In the genomic region with DNA sequence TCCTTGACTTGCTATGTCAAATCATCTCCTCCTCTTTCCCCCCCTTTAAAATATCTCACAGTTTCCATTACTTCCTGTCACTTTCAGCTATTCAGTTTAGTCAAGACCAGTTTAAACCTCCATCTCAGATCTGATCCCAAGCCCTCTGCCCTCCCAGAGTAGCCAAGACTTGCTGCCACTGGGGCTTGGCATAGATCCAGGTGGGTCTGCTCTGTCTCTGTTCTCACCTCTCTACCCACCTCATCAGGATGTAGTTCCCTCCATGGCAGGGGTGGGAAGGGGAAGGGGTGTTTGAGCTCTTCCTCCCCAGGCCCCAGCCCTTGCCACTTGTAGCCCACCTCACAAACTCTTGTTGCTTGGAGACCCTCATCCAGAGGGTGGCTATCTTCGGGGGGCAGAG, we compare ENCODE assay signal across 22 cellular contexts. TPM values are rescaled to one million over a fixed set of nuclear protein-coding genes. Genes with fewer than 3 reads are reported as not detected.
DNase-seq lines count a peak whose midpoint lies in the region; ATAC-seq and TF ChIP-seq lines count a peak whose summit lies in the region.
"Had no signal": no experiment of that assay in that cellular context is flagged by ENCODE, and none has a peak within 500 bp of the region (broad histone marks: within the 10 kb centered on the region; RNA-seq: fewer than 3 reads in every experiment).

No MANE protein-coding gene starts in this region.

- H3K4me3 ChIP-seq in ascending aorta (no peak overlapping the region), mesenchymal stem cell (ENCODE audit: insufficient read depth in 1 of 2, low read depth in 1 of 2, low read length in 2 of 2) (no peak overlapping the region), stomach smooth muscle (ENCODE audit: low read length in 2 of 2) (no peak overlapping the region), neural progenitor cell (no peak overlapping the region)

- peaks cover 0 to 5% of the 10 kb centered on the region in 2 donors for H3K9me3 ChIP-seq in ascending aorta
- H3K9me3 ChIP-seq in mesenchymal stem cell (ENCODE audit: control insufficient read depth, low read length) = peaks cover 5% of the 10 kb centered on the region
- H3K9me3 ChIP-seq in stomach smooth muscle (ENCODE audit: control insufficient read depth in 2 of 2, low read length in 2 of 2) = peaks cover 0 to 2% of the 10 kb centered on the region in 2 donors
- H3K9me3 ChIP-seq in neural progenitor cell (ENCODE audit: low read depth) = no peaks in the 10 kb centered on the region

- H3K27me3 ChIP-seq in ascending aorta (no peaks in the 10 kb centered on the region), mesenchymal stem cell (ENCODE audit: control insufficient read depth in 1 of 2, insufficient read depth in 1 of 2, low read length in 2 of 2) (no peaks in the 10 kb centered on the region), stomach smooth muscle (ENCODE audit: control insufficient read depth in 1 of 2, insufficient read depth in 2 of 2, low read length in 2 of 2) (no peaks in the 10 kb centered on the region), neural progenitor cell (no peaks in the 10 kb centered on the region)

- H3K27me3 Mint-ChIP-seq in Calu3 (ENCODE audit: unreplicated experiment) (no peaks in the 10 kb centered on the region), neural progenitor cell (ENCODE audit: insufficient read depth, low read depth) (peaks cover 2% of the 10 kb centered on the region)
- peaks cover 3% of the 10 kb centered on the region for H3K27me3 Mint-ChIP-seq in activated T-helper 17 cell treated with anti-CD3 and anti-CD28 coated beads, Interleukin-2, amount 50 U/mL, for 72 hours

- H3K9me3 Mint-ChIP-seq in Calu3 (ENCODE audit: low read depth, unreplicated experiment) = no peaks in the 10 kb centered on the region
- peaks cover 5% of the 10 kb centered on the region for H3K9me3 Mint-ChIP-seq in neural progenitor cell
- H3K9me3 Mint-ChIP-seq in activated T-helper 17 cell treated with anti-CD3 and anti-CD28 coated beads, Interleukin-2, amount 50 U/mL, for 72 hours = peaks cover under 1% of the 10 kb centered on the region
- H3K9me3 Mint-ChIP-seq: CD8-positive, alpha-beta T cell had no signal

- intact Hi-C loops in Calu3 (cut with micrococcal nuclease; ENCODE audit: unreplicated experiment) (no loop called here), ascending aorta (cut with DNase I) (no loop called here)

- no peaks in the 10 kb centered on the region for H3F3A ChIP-seq in neural progenitor cell (ENCODE audit: low read depth)

- H3K36me3 ChIP-seq in ascending aorta (no peaks in the 10 kb centered on the region), mesenchymal stem cell (ENCODE audit: control insufficient read depth in 1 of 2, insufficient read depth in 2 of 2, low read depth in 1 of 2, low read length in 2 of 2) (no peaks in the 10 kb centered on the region), stomach smooth muscle (ENCODE audit: control insufficient read depth in 2 of 2, insufficient read depth in 2 of 2, low read length in 2 of 2) (no peaks in the 10 kb centered on the region), neural progenitor cell (no peaks in the 10 kb centered on the region)

- no peak overlapping the region for H2AFZ ChIP-seq in mesenchymal stem cell (ENCODE audit: low read depth, low read length)
- no peak overlapping the region for H2AFZ ChIP-seq in neural progenitor cell (replicated peaks)

- H4K20me1 ChIP-seq in neural progenitor cell (ENCODE audit: low read depth) = no peaks in the 10 kb centered on the region

- TF ChIP-seq CTCF in Calu3 (IDR thresholded peaks at IDR 0.05; ENCODE audit: unreplicated experiment) = no peak
- TF ChIP-seq CTCF in ascending aorta (IDR thresholded peaks at IDR 0.05) = no peak
- no peak for TF ChIP-seq CTCF in neural progenitor cell (IDR thresholded peaks at IDR 0.05)

- H3K4me1 ChIP-seq in ascending aorta (peaks cover 6 to 40% of the 10 kb centered on the region in 2 donors), mesenchymal stem cell (ENCODE audit: control insufficient read depth, insufficient read depth, low read depth, low read length) (peaks cover 11% of the 10 kb centered on the region), stomach smooth muscle (ENCODE audit: control insufficient read depth, insufficient read depth, low read length) (peaks cover 49% of the 10 kb centered on the region), neural progenitor cell (peaks cover 5% of the 10 kb centered on the region)

- no peaks in the 10 kb centered on the region for H3K79me1 ChIP-seq in mesenchymal stem cell (replicated peaks; ENCODE audit: low read length, poor library complexity, severe bottlenecking)

- peak overlapping the region; percentile 93 to 99 for H2BK12ac ChIP-seq in mesenchymal stem cell (ENCODE audit: low read length in 2 of 2)

- H3K4me2 ChIP-seq in mesenchymal stem cell (ENCODE audit: low read length, poor library complexity, severe bottlenecking) (no peak overlapping the region), neural progenitor cell (no peak overlapping the region)

- no peak overlapping the region for H2BK5ac ChIP-seq in mesenchymal stem cell (ENCODE audit: low read depth, low read length, poor library complexity, severe bottlenecking)

- H3K79me2 ChIP-seq in neural progenitor cell (ENCODE audit: low read depth) = no peaks in the 10 kb centered on the region

- H2AK5ac ChIP-seq in mesenchymal stem cell (ENCODE audit: low read length, severe bottlenecking) = peak overlapping the region; percentile 93

- peak overlapping the region; percentile 10 to 95 for H3K4ac ChIP-seq in mesenchymal stem cell (ENCODE audit: low read depth in 1 of 2, low read length in 2 of 2)

- no peak for ATAC-seq in GM21447 (IDR thresholded peaks at IDR 0.05; ENCODE audit: unreplicated experiment)
- no peak for ATAC-seq in activated T-helper 17 cell treated with anti-CD3 and anti-CD28 coated beads, Interleukin-2, amount 50 U/mL, for 72 hours (replicated peaks)
- ATAC-seq: CD8-positive, alpha-beta T cell; stimulated activated naive CD8-positive, alpha-beta T cell treated with anti-CD3 and anti-CD28 coated beads, Interleukin-15, amount 100 ng/mL, for 72 hours had no signal

- WGBS in mesenchymal stem cell = 87% methylated on average over 1 of the region's 1 CpG

- H3K14ac ChIP-seq in mesenchymal stem cell (ENCODE audit: low read length in 2 of 2) = peak overlapping the region in 1 of 2 experiments; percentile 0

- peak overlapping the region; percentile 7 for H3K27ac Mint-ChIP-seq in Calu3 (ENCODE audit: unreplicated experiment)
- H3K27ac Mint-ChIP-seq in neural progenitor cell = no peak overlapping the region
- no peak overlapping the region for H3K27ac Mint-ChIP-seq in activated T-helper 17 cell treated with anti-CD3 and anti-CD28 coated beads, Interleukin-2, amount 50 U/mL, for 72 hours
- H3K27ac Mint-ChIP-seq: CD8-positive, alpha-beta T cell; H9; nephron progenitor cell; stimulated activated naive CD8-positive, alpha-beta T cell treated with anti-CD3 and anti-CD28 coated beads, Interleukin-15, amount 100 ng/mL, for 72 hours had no signal

- peak overlapping the region; percentile 95 for H2BK120ac ChIP-seq in mesenchymal stem cell (ENCODE audit: low read depth, low read length)

- peak overlapping the region; percentile 69 to 78 for H3K27ac ChIP-seq in ascending aorta
- H3K27ac ChIP-seq in mesenchymal stem cell (ENCODE audit: low read length, poor library complexity, severe bottlenecking) = no peak overlapping the region
- H3K27ac ChIP-seq in stomach smooth muscle (ENCODE audit: low read length) = peak overlapping the region; percentile 67
- H3K27ac ChIP-seq in neural progenitor cell = no peak overlapping the region

- peak overlapping the region; percentile 81 for H4K8ac ChIP-seq in mesenchymal stem cell (ENCODE audit: low read length)

- CTCF ChIA-PET in Calu3 (lab: Charles Lee) = no interaction called here

- H2BK15ac ChIP-seq in mesenchymal stem cell (ENCODE audit: low read depth, poor library complexity, severe bottlenecking) = peak overlapping the region; percentile 97

- H3K4me3 Mint-ChIP-seq in Calu3 (ENCODE audit: low read depth, unreplicated experiment) (no peak overlapping the region), neural progenitor cell (no peak overlapping the region)
- H3K4me3 Mint-ChIP-seq in activated T-helper 17 cell treated with anti-CD3 and anti-CD28 coated beads, Interleukin-2, amount 50 U/mL, for 72 hours = no peak overlapping the region
- H3K4me3 Mint-ChIP-seq: CD8-positive, alpha-beta T cell; H9; nephron progenitor cell; stimulated activated naive CD8-positive, alpha-beta T cell treated with anti-CD3 and anti-CD28 coated beads, Interleukin-15, amount 100 ng/mL, for 72 hours had no signal

- H3K23ac ChIP-seq in mesenchymal stem cell (ENCODE audit: low read length in 2 of 2) = no peak overlapping the region

- H4K91ac ChIP-seq in mesenchymal stem cell (ENCODE audit: low read length) = peak overlapping the region; percentile 96

- H3K36me3 Mint-ChIP-seq in Calu3 (ENCODE audit: insufficient read depth, unreplicated experiment) (no peaks in the 10 kb centered on the region), neural progenitor cell (no peaks in the 10 kb centered on the region)
- H3K36me3 Mint-ChIP-seq in activated T-helper 17 cell treated with anti-CD3 and anti-CD28 coated beads, Interleukin-2, amount 50 U/mL, for 72 hours (ENCODE audit: low read depth) = no peaks in the 10 kb centered on the region
- H3K36me3 Mint-ChIP-seq: CD8-positive, alpha-beta T cell had no signal

- DNase-seq in Calu3 (no peak), ascending aorta (ENCODE audit: low spot score in 2 of 2) (no peak), mesenchymal stem cell (no peak), neural progenitor cell (ENCODE audit: low spot score) (no peak)
- DNase-seq: activated CD8-positive, alpha-beta memory T cell treated with anti-CD3 and anti-CD28 coated beads, Interleukin-2, amount 50 U/mL, for 48 hours; activated gamma-delta T cell; CD8-positive, alpha-beta T cell; central memory CD4-positive, alpha-beta T cell; DMS79 treated with DMSO at 0.1 percent for 48 hours; H9; KBM-7; NCI-H187; NCI-H774; nephron progenitor cell; SIG-M5; stimulated activated CD4-positive, alpha-beta T cell treated with anti-CD3 and anti-CD28 coated beads, Interleukin-4, amount 100 ng/mL, for 1 hour; stimulated activated naive CD8-positive, alpha-beta T cell treated with anti-CD3 and anti-CD28 coated beads, Interleukin-15, amount 100 ng/mL, for 72 hours; T-helper 2 cell had no signal

- H3K9ac ChIP-seq in mesenchymal stem cell (ENCODE audit: low read length) (no peak overlapping the region), stomach smooth muscle (ENCODE audit: low read length in 2 of 2) (no peak overlapping the region), neural progenitor cell (no peak overlapping the region)

- H3K4me1 Mint-ChIP-seq in Calu3 (ENCODE audit: low read depth, unreplicated experiment) (peaks cover 10% of the 10 kb centered on the region), neural progenitor cell (no peaks in the 10 kb centered on the region)
- H3K4me1 Mint-ChIP-seq in activated T-helper 17 cell treated with anti-CD3 and anti-CD28 coated beads, Interleukin-2, amount 50 U/mL, for 72 hours = no peaks in the 10 kb centered on the region
- H3K4me1 Mint-ChIP-seq: H9; nephron progenitor cell; stimulated activated naive CD8-positive, alpha-beta T cell treated with anti-CD3 and anti-CD28 coated beads, Interleukin-15, amount 100 ng/mL, for 72 hours had no signal

- BruUV-seq in Calu3 (replicated peaks; lab: Mats Ljungman, UMichigan) = no TSS peak

- H3K18ac ChIP-seq in mesenchymal stem cell (ENCODE audit: low read depth in 1 of 2, low read length in 2 of 2) = peak overlapping the region; percentile 49 to 83

RNA-seq across cellular contexts. Expression of a gene that starts 22.0 kb away (rescaled TPM):
- total RNA-seq in Calu3 (2022) = 5.5 and 7.8 TPM in 2 replicates
- total RNA-seq in ascending aorta = 2.0 TPM
- 7.0 TPM for polyA plus RNA-seq in mesenchymal stem cell (2013, experiment 1 of 2)
- 7.3 TPM for polyA plus RNA-seq in mesenchymal stem cell (2013, experiment 2 of 2)
- total RNA-seq in neural progenitor cell (ENCODE audit: low replicate concordance) = 6.4 and 6.6 TPM in 2 replicates
- under 1 TPM in 1 of 2 donors, not detected in 1; 0.64 TPM for total RNA-seq in activated T-helper 17 cell treated with anti-CD3 and anti-CD28 coated beads, Interleukin-2, amount 50 U/mL, for 72 hours
- total RNA-seq: CD8-positive, alpha-beta T cell; OCI-LY7 had no signal

Comparison
In these comparisons a context has a peak if more than half of its experiments do, and no peak if none do; other contexts are left out.
1. H3K27ac ChIP-seq: peak in ascending aorta (2 of 2) and stomach smooth muscle (single experiment); none in mesenchymal stem cell (single experiment) and neural progenitor cell (single experiment).